In genomic region chr6:152062476-152062875, GRCh38 we compare ENCODE assay signal across 18 cellular contexts.
A peak's percentile ranks its signal among the peaks of the same experiment; 100 is the strongest.
DNase-seq lines count a peak whose midpoint lies in the region; ATAC-seq, FAIRE-seq and TF ChIP-seq lines count a peak whose summit lies in the region.
"Had no signal": no experiment of that assay in that cellular context is flagged by ENCODE, and none has a peak within 500 bp of the region (broad histone marks: within the 10 kb centered on the region; RNA-seq: fewer than 3 reads in every experiment).

No MANE protein-coding gene starts in this region.

- TF ChIP-seq POLR2A in HepG2 (IDR thresholded peaks at IDR 0.05; ENCODE audit: insufficient read depth in 1 of 2, low read depth in 2 of 2, low read length in 2 of 2) (no peak), vagina (IDR thresholded peaks at IDR 0.05) (no peak), body of pancreas (IDR thresholded peaks at IDR 0.05) (no peak)

- H3K27ac ChIP-seq in mammary epithelial cell (ENCODE audit: insufficient read depth, low read depth, low read length): no peak overlapping the region
- no peak overlapping the region for H3K27ac ChIP-seq in DND-41 (ENCODE audit: low read length)
- no peak overlapping the region for H3K27ac ChIP-seq in HepG2 (ENCODE audit: extremely low read length, insufficient read depth, low read length)
- peak overlapping the region; percentile 54 for H3K27ac ChIP-seq in vagina
- H3K27ac ChIP-seq in body of pancreas: no peak overlapping the region
- H3K27ac ChIP-seq: BLaER1 had no signal

- TF ChIP-seq CTCF in mammary epithelial cell (conservative IDR thresholded peaks at IDR 0.05 in 1 of 2, IDR thresholded peaks at IDR 0.05 in 1 of 2; ENCODE audit: extremely low read depth in 1 of 2, insufficient read depth in 1 of 2, low read depth in 1 of 2, low read length in 2 of 2) (no peak), MCF 10A (IDR thresholded peaks at IDR 0.05; ENCODE audit: unreplicated experiment) (no peak), DND-41 (IDR thresholded peaks at IDR 0.05; ENCODE audit: borderline replicate concordance, extremely low read depth, low read length, poor library complexity, severe bottlenecking) (no peak), HepG2 (CRISPR knock-in tag; IDR thresholded peaks at IDR 0.05) (no peak), vagina (IDR thresholded peaks at IDR 0.05) (no peak), body of pancreas (IDR thresholded peaks at IDR 0.05) (no peak)

- no peak overlapping the region for H3K27ac Mint-ChIP-seq in MCF 10A (ENCODE audit: low read depth, unreplicated experiment)
- H3K27ac Mint-ChIP-seq: CD8-positive, alpha-beta T cell; HFFc6 had no signal

- no peaks in the 10 kb centered on the region for H3K27me3 Mint-ChIP-seq in MCF 10A (ENCODE audit: insufficient read depth, unreplicated experiment)

- BruUV-seq in mammary epithelial cell (replicated peaks; lab: Mats Ljungman, UMichigan) (no TSS peak), MCF 10A (replicated peaks; lab: Mats Ljungman, UMichigan) (no TSS peak), HepG2 (replicated peaks; lab: Mats Ljungman, UMichigan) (no TSS peak)

- TF ChIP-seq RAD21 in HepG2 (CRISPR knock-in tag; IDR thresholded peaks at IDR 0.05): no peak

- no peaks in the 10 kb centered on the region for H3K27me3 ChIP-seq in mammary epithelial cell (ENCODE audit: insufficient read depth, low read length)
- H3K27me3 ChIP-seq in DND-41 (ENCODE audit: insufficient read depth, low read length, poor library complexity): no peaks in the 10 kb centered on the region
- no peaks in the 10 kb centered on the region for H3K27me3 ChIP-seq in HepG2 (ENCODE audit: control insufficient read depth in 1 of 2, insufficient read depth in 2 of 2, low read length in 2 of 2)
- no peaks in the 10 kb centered on the region for H3K27me3 ChIP-seq in vagina
- H3K27me3 ChIP-seq in body of pancreas: no peaks in the 10 kb centered on the region
- H3K27me3 ChIP-seq: BLaER1 had no signal

- DNase-seq in mammary epithelial cell (no peak), MCF 10A (ENCODE audit: unreplicated experiment) (no peak), DND-41 (peak; percentile 33), HepG2 (ENCODE audit: low spot score) (no peak), vagina (ENCODE audit: extremely low spot score in 2 of 2) (no peak), midbrain (lab: John Stamatoyannopoulos, UW) (no peak), body of pancreas (no peak)
- DNase-seq: 8988T; Calu3; CD8-positive, alpha-beta T cell; DMS79 treated with DMSO at 0.1 percent for 48 hours; EL; GOT3; H7; HFFc6 had no signal

- in situ Hi-C loops in mammary epithelial cell (cut with MboI; ENCODE audit: low sequenced_read_pairs in 2 of 2) (no loop called here), HepG2 (cut with HindIII; ENCODE audit: extremely low pct_ligation_motif_present, low pct_unique_long_range_greater_than_20kb) (no loop called here)

- H3K4me1 Mint-ChIP-seq in MCF 10A (ENCODE audit: insufficient read depth, unreplicated experiment): no peaks in the 10 kb centered on the region

- POLR2A ChIA-PET in MCF 10A (lab: Yijun Ruan, JAX) (no interaction called here), HepG2 (lab: Yijun Ruan, JAX) (no interaction called here)

- H2AFZ ChIP-seq in mammary epithelial cell (ENCODE audit: low read depth, low read length) (peak overlapping the region; percentile 12), DND-41 (ENCODE audit: low read depth, low read length) (no peak overlapping the region), HepG2 (ENCODE audit: low read length) (no peak overlapping the region)

- dilution Hi-C loops in mammary epithelial cell (cut with HindIII; ENCODE audit: low sequenced_read_pairs): no loop called here

- H3K36me3 ChIP-seq in mammary epithelial cell (ENCODE audit: insufficient read depth, low read length) (no peaks in the 10 kb centered on the region), DND-41 (ENCODE audit: insufficient read depth, low read length) (no peaks in the 10 kb centered on the region), HepG2 (replicated peaks in 1 of 2; ENCODE audit: control insufficient read depth in 1 of 2, insufficient read depth in 2 of 2, low read length in 2 of 2) (no peaks in the 10 kb centered on the region), vagina (no peaks in the 10 kb centered on the region), body of pancreas (replicated peaks in 1 of 2; ENCODE audit: insufficient read depth in 1 of 2, low read depth in 2 of 2) (no peaks in the 10 kb centered on the region)
- H3K36me3 ChIP-seq: BLaER1 had no signal

- CTCF ChIA-PET in mammary epithelial cell (lab: Charles Lee; ENCODE audit: low non-redundant PET) (interaction anchor here (0.6 kb wide), 1 partner anchor 62 kb away, joined by 5 read pairs; no protein-coding TSS in a partner anchor), MCF 10A (lab: Yijun Ruan, JAX) (no interaction called here), HepG2 (lab: Yijun Ruan, JAX; ENCODE audit: low intra/inter-chr PET ratio, low total read pairs) (no interaction called here)

- H3K4me3 Mint-ChIP-seq in MCF 10A (ENCODE audit: unreplicated experiment): no peak overlapping the region
- H3K4me3 Mint-ChIP-seq: CD8-positive, alpha-beta T cell had no signal

- H3K4me2 ChIP-seq in mammary epithelial cell (ENCODE audit: insufficient read depth, low read depth, low read length) (no peak overlapping the region), DND-41 (ENCODE audit: insufficient read depth, low read length) (no peak overlapping the region), HepG2 (ENCODE audit: low read depth, low read length) (no peak overlapping the region)
- H3K4me2 ChIP-seq: BLaER1 had no signal

- no peaks in the 10 kb centered on the region for H3K9me3 Mint-ChIP-seq in MCF 10A (ENCODE audit: unreplicated experiment)
- H3K9me3 Mint-ChIP-seq: CD8-positive, alpha-beta T cell; HFFc6 had no signal

- H4K20me1 ChIP-seq in mammary epithelial cell (ENCODE audit: insufficient read depth, low read length): no peaks in the 10 kb centered on the region
- H4K20me1 ChIP-seq in DND-41 (ENCODE audit: insufficient read depth, low read length): no peaks in the 10 kb centered on the region
- H4K20me1 ChIP-seq in HepG2 (ENCODE audit: insufficient read depth, low read length): no peaks in the 10 kb centered on the region
- H4K20me1 ChIP-seq: BLaER1 had no signal

- no peaks in the 10 kb centered on the region for H3K36me3 Mint-ChIP-seq in MCF 10A (ENCODE audit: insufficient read depth, unreplicated experiment)
- H3K36me3 Mint-ChIP-seq: CD8-positive, alpha-beta T cell had no signal

- H3K9me3 ChIP-seq in mammary epithelial cell (replicated peaks; ENCODE audit: insufficient read depth, low read length) (no peaks in the 10 kb centered on the region), DND-41 (ENCODE audit: insufficient read depth, low read length, severe bottlenecking) (no peaks in the 10 kb centered on the region), HepG2 (ENCODE audit: low read length) (no peaks in the 10 kb centered on the region), vagina (no peaks in the 10 kb centered on the region), body of pancreas (no peaks in the 10 kb centered on the region)
- H3K9me3 ChIP-seq: BLaER1 had no signal

- H3K9ac ChIP-seq in mammary epithelial cell (ENCODE audit: insufficient read depth, low read length): no peak overlapping the region
- H3K9ac ChIP-seq in DND-41 (ENCODE audit: low read depth, low read length): no peak overlapping the region
- no peak overlapping the region for H3K9ac ChIP-seq in HepG2 (ENCODE audit: insufficient read depth, low read depth, low read length)
- H3K9ac ChIP-seq: BLaER1 had no signal

- H3K4me3 ChIP-seq in mammary epithelial cell (replicated peaks in 1 of 3; ENCODE audit: insufficient read depth in 1 of 3, low read depth in 2 of 3, low read length in 3 of 3) (no peak overlapping the region), DND-41 (ENCODE audit: low read depth in 1 of 2, low read length in 2 of 2) (no peak overlapping the region), HepG2 (replicated peaks in 1 of 3; ENCODE audit: insufficient read depth in 1 of 3, low read depth in 2 of 3, low read length in 3 of 3) (no peak overlapping the region), vagina (no peak overlapping the region), body of pancreas (no peak overlapping the region)
- H3K4me3 ChIP-seq: BLaER1, GM12878 had no signal

- intact Hi-C loops in mammary epithelial cell (cut with micrococcal nuclease) (no loop called here), MCF 10A (cut with micrococcal nuclease) (no loop called here), HepG2 (cut with micrococcal nuclease; ENCODE audit: unreplicated experiment) (no loop called here), vagina (cut with DNase I) (no loop called here), body of pancreas (cut with DNase I) (no loop called here)

- no peak for TF ChIP-seq EP300 in HepG2 (IDR thresholded peaks at IDR 0.05; ENCODE audit: low read depth in 2 of 2, low read length in 2 of 2)
- TF ChIP-seq EP300 in HepG2 (CRISPR knock-in tag; IDR thresholded peaks at IDR 0.05; ENCODE audit: borderline replicate concordance): no peak

- no peak for FAIRE-seq in HepG2 (lab: Jason Lieb, UNC)
- FAIRE-seq: GM12878 had no signal

- 40% methylated on average over 5 of the region's 5 CpGs for WGBS in mammary epithelial cell (ENCODE audit: low coverage, missing lambda C conversion rate)
- WGBS in HepG2 (ENCODE audit: low lambda C conversion rate): 0% methylated on average over 5 of the region's 5 CpGs
- WGBS in body of pancreas, 2 donors: 34 to 48% methylated on average over 5 of the region's 5 CpGs

- H3K79me2 ChIP-seq in mammary epithelial cell (ENCODE audit: insufficient read depth, low read length): no peaks in the 10 kb centered on the region
- H3K79me2 ChIP-seq in DND-41 (ENCODE audit: insufficient read depth, low read length): no peaks in the 10 kb centered on the region
- H3K79me2 ChIP-seq in HepG2 (ENCODE audit: insufficient read depth, low read length): no peaks in the 10 kb centered on the region

- ATAC-seq in DND-41 (ENCODE audit: insufficient read depth, low read depth): peak; percentile 81
- ATAC-seq in HepG2: no peak
- no peak for ATAC-seq in body of pancreas
- ATAC-seq: CD8-positive, alpha-beta T cell; GM12878; HCT116 had no signal

- H3K4me1 ChIP-seq in mammary epithelial cell (ENCODE audit: insufficient read depth, low read length) (no peaks in the 10 kb centered on the region), DND-41 (ENCODE audit: insufficient read depth, low read length) (no peaks in the 10 kb centered on the region), HepG2 (ENCODE audit: insufficient read depth, low read length) (0 out of 2 replicates have a peak, but pooled peaks cover 4% of the 10 kb centered on the region), vagina (no peaks in the 10 kb centered on the region), body of pancreas (no peaks in the 10 kb centered on the region)
- H3K4me1 ChIP-seq: BLaER1 had no signal

TF ChIP-seq in HepG2, 621 proteins besides CTCF, POLR2A, EP300 and RAD21 (continues in another document):
- peak; percentile 15; the same call in 1 of the 2 replicates for TF ChIP-seq BHLHE40 (IDR thresholded peaks at IDR 0.05; ENCODE audit: low read length)
